ENCODE assay signal across 19 cellular contexts in genomic region chr1:116581323-116581885, GRCh38.
"Had no signal": no experiment of that assay in that cellular context is flagged by ENCODE, and none has a peak within 500 bp of the region (broad histone marks: within the 10 kb centered on the region; RNA-seq: fewer than 3 reads in every experiment).

No MANE protein-coding gene starts in this region.

- H3K4me1 ChIP-seq: right atrium auricular region, sigmoid colon, testis, tibial nerve had no signal

- ATAC-seq: heart left ventricle; left colon; stimulated activated naive B cell treated with anti-CD40 and anti-IgM and Interleukin-4, amounts not matched to agents 10 μg/mL and 1 μg/mL and 100 μg/mL, for 72 hours; stimulated activated naive CD8-positive, alpha-beta T cell treated with anti-CD3 and anti-CD28 coated beads, Interleukin-15, amount 100 ng/mL, for 72 hours had no signal

- H3K9me3 ChIP-seq: heart left ventricle, right atrium auricular region, sigmoid colon, testis, tibial nerve had no signal

- H3K27ac ChIP-seq: dorsolateral prefrontal cortex, heart left ventricle, right atrium auricular region, sigmoid colon, skin epidermis, testis, tibial nerve had no signal

- H3K27me3 ChIP-seq: dorsolateral prefrontal cortex, heart left ventricle, right atrium auricular region, sigmoid colon, testis, tibial nerve had no signal

- DNase-seq: cortex of kidney; dorsolateral prefrontal cortex; effector CD8-positive, alpha-beta T cell; foreskin melanocyte; heart left ventricle; hippocampal formation; left colon; mesendoderm; naive B cell; posterior cingulate gyrus; sigmoid colon; stimulated activated CD4-positive, alpha-beta T cell treated with anti-CD3 and anti-CD28 coated beads, Interleukin-2, amount 100 ng/mL, for 24 hours; stimulated activated CD4-positive, alpha-beta T cell treated with anti-CD3 and anti-CD28 coated beads, Interleukin-4, amount 100 ng/mL, for 4 hours; stimulated activated naive B cell treated with anti-CD40 and anti-IgM and Interleukin-4, amounts not matched to agents 10 μg/mL and 1 μg/mL and 100 μg/mL, for 72 hours; stimulated activated naive CD8-positive, alpha-beta T cell treated with anti-CD3 and anti-CD28 coated beads, Interleukin-15, amount 100 ng/mL, for 72 hours; testis had no signal

- H3K36me3 ChIP-seq: right atrium auricular region, sigmoid colon, tibial nerve had no signal

- H3K4me3 ChIP-seq: dorsolateral prefrontal cortex, heart left ventricle, right atrium auricular region, sigmoid colon, skin epidermis, testis, tibial nerve had no signal
